Comparison of ENCODE assay signal across 1 cellular context in the genomic region with DNA sequence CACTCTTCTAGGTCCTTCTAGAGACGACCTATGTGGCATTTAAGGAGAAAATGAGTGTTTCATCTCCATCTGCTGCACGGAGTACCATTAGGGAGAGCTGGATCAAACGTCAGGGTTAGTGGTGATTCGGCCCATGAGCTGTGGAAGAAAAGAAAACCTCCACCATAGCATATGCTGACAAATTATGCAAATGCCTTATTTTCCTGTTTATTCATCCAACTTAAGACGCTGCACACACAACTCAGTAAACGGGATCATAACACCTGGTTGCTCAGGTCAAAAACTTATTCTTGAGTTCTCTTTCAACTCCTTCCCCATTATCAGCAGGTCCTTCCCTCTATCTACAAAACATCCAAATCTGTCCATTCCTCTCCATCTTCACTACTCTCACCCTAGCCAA.
TF ChIP-seq lines count a peak whose summit lies in the region.

No MANE protein-coding gene starts in this region.

TF ChIP-seq in GM12878, 131 proteins besides CTCF, POLR2A, EP300 and RAD21:
- TF ChIP-seq JUND (IDR thresholded peaks at IDR 0.05; ENCODE audit: low read depth, low read length) (no peak), YY1 (IDR thresholded peaks at IDR 0.05; ENCODE audit: low read depth, low read length) (no peak), CHD2 (IDR thresholded peaks at IDR 0.05; ENCODE audit: borderline replicate concordance, low read depth, low read length) (no peak), NR2F1 (conservative IDR thresholded peaks at IDR 0.05) (no peak), BMI1 (IDR thresholded peaks at IDR 0.05; ENCODE audit: borderline replicate concordance) (no peak), GABPA (IDR thresholded peaks at IDR 0.05; ENCODE audit: low read depth) (no peak), CHD4 (IDR thresholded peaks at IDR 0.05) (no peak), MTA2 (IDR thresholded peaks at IDR 0.05; ENCODE audit: low read depth) (no peak), RB1 (IDR thresholded peaks at IDR 0.05; ENCODE audit: borderline replicate concordance) (no peak), CEBPB (IDR thresholded peaks at IDR 0.05; ENCODE audit: borderline replicate concordance in 1 of 2, low read depth in 2 of 2, low read length in 2 of 2) (no peak), ZSCAN29 (IDR thresholded peaks at IDR 0.05) (no peak), SMC3 (IDR thresholded peaks at IDR 0.05; ENCODE audit: borderline replicate concordance, low read length) (no peak), PAX8 (IDR thresholded peaks at IDR 0.05) (no peak), BHLHE40 (IDR thresholded peaks at IDR 0.05; ENCODE audit: borderline replicate concordance in 1 of 2, low read depth in 2 of 2, low read length in 1 of 2) (no peak)
